Comparison of ENCODE assay signal across 23 cellular contexts in genomic region chr13:80787604-80788003, GRCh38.
"Had no signal": no experiment of that assay in that cellular context is flagged by ENCODE, and none has a peak within 500 bp of the region (broad histone marks: within the 10 kb centered on the region; RNA-seq: fewer than 3 reads in every experiment).

No MANE protein-coding gene starts in this region.

- H3K27ac Mint-ChIP-seq: effector memory CD8-positive, alpha-beta T cell; natural killer cell treated with Interleukin-12 subunit alpha and Interleukin-12 subunit beta and Interleukin-15 and Interleukin-18, amount 100 ng/mL, for 72 hours; neural progenitor cell; progenitor cell of endocrine pancreas; stimulated activated memory B cell treated with anti-CD40 and anti-IgM and Interleukin-4, amounts not matched to agents 10 μg/mL and 1 μg/mL and 100 μg/mL, for 72 hours; type B pancreatic cell had no signal

- H3K4me1 Mint-ChIP-seq: central memory CD8-positive, alpha-beta T cell had no signal

- H3K4me3 Mint-ChIP-seq: central memory CD8-positive, alpha-beta T cell; effector memory CD8-positive, alpha-beta T cell; natural killer cell treated with Interleukin-12 subunit alpha and Interleukin-12 subunit beta and Interleukin-15 and Interleukin-18, amount 100 ng/mL, for 72 hours; neural progenitor cell; stimulated activated memory B cell treated with anti-CD40 and anti-IgM and Interleukin-4, amounts not matched to agents 10 μg/mL and 1 μg/mL and 100 μg/mL, for 72 hours; type B pancreatic cell had no signal

- H3K36me3 Mint-ChIP-seq: natural killer cell treated with Interleukin-12 subunit alpha and Interleukin-12 subunit beta and Interleukin-15 and Interleukin-18, amount 100 ng/mL, for 72 hours; neural progenitor cell; stimulated activated memory B cell treated with anti-CD40 and anti-IgM and Interleukin-4, amounts not matched to agents 10 μg/mL and 1 μg/mL and 100 μg/mL, for 72 hours; type B pancreatic cell had no signal

- DNase-seq: effector memory CD8-positive, alpha-beta T cell; foreskin keratinocyte; heart left ventricle; islet precursor cell; left ventricle myocardium superior; lower lobe of right lung; spleen; stimulated activated CD4-positive, alpha-beta T cell treated with anti-CD3 and anti-CD28 coated beads, Interleukin-4, amount 100 ng/mL, for 4 hours; stimulated activated naive CD8-positive, alpha-beta T cell treated with anti-CD3 and anti-CD28 coated beads, Interleukin-15, Interleukin-2, amounts not matched to agents 100 U/mL and 50 U/mL, for 24 hours; substantia nigra; testis; tibial artery had no signal

- ATAC-seq: effector memory CD8-positive, alpha-beta T cell; foreskin keratinocyte; gastroesophageal sphincter; heart left ventricle; left ventricle myocardium superior; lower lobe of right lung; natural killer cell treated with Interleukin-12 subunit alpha and Interleukin-12 subunit beta and Interleukin-15 and Interleukin-18, amount 100 ng/mL, for 72 hours; sciatic nerve; stimulated activated memory B cell treated with anti-CD40 and anti-IgM and Interleukin-4, amounts not matched to agents 10 μg/mL and 1 μg/mL and 100 μg/mL, for 72 hours; stimulated activated naive CD8-positive, alpha-beta T cell treated with anti-CD3 and anti-CD28 coated beads, Interleukin-15, Interleukin-2, amounts not matched to agents 100 U/mL and 50 U/mL, for 24 hours had no signal

- H3K27me3 Mint-ChIP-seq: central memory CD8-positive, alpha-beta T cell; effector memory CD8-positive, alpha-beta T cell; natural killer cell treated with Interleukin-12 subunit alpha and Interleukin-12 subunit beta and Interleukin-15 and Interleukin-18, amount 100 ng/mL, for 72 hours; progenitor cell of endocrine pancreas; stimulated activated memory B cell treated with anti-CD40 and anti-IgM and Interleukin-4, amounts not matched to agents 10 μg/mL and 1 μg/mL and 100 μg/mL, for 72 hours; type B pancreatic cell had no signal

- H3K9me3 Mint-ChIP-seq: natural killer cell treated with Interleukin-12 subunit alpha and Interleukin-12 subunit beta and Interleukin-15 and Interleukin-18, amount 100 ng/mL, for 72 hours; type B pancreatic cell had no signal

- H3K4me3 ChIP-seq: coronary artery, gastroesophageal sphincter, heart left ventricle, hepatocyte, lower lobe of right lung, neural progenitor cell, right atrium auricular region, spleen, testis, tibial artery had no signal
